15 cellular contexts compared by ENCODE assay signal in the genomic region with DNA sequence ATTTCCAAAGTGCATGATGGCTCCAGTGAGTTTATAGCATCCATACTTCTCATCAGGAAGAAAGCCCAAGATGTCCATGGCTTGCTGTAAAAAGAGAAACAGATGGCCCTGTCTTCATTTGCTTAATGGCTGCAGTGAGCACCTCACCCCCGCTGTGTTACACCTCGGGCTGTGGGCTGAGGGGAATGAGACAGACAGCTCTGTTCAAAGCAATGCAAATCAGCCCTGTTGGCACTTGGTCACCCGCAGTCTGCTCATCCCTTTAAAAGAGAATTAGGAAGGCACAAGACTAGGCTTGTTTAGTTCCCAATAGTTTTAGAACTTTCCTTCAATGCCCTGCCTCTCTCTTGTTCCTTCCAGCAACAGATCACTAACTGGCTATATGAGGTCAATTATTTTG. TPM values are rescaled to one million over a fixed set of nuclear protein-coding genes. Genes with fewer than 3 reads are reported as not detected.
DNase-seq lines count a peak whose midpoint lies in the region; ATAC-seq, FAIRE-seq and TF ChIP-seq lines count a peak whose summit lies in the region.
"Had no signal": no experiment of that assay in that cellular context is flagged by ENCODE, and none has a peak within 500 bp of the region (broad histone marks: within the 10 kb centered on the region; RNA-seq: fewer than 3 reads in every experiment).

No MANE protein-coding gene starts in this region.

- H3K9me1 ChIP-seq in IMR-90 (ENCODE audit: insufficient read depth, low read length) = no peaks in the 10 kb centered on the region
- no peaks in the 10 kb centered on the region for H3K9me1 ChIP-seq in keratinocyte (ENCODE audit: control insufficient read depth, extremely low read depth, insufficient read depth, low read length)

- H3K9me3 ChIP-seq in IMR-90 (ENCODE audit: control insufficient read depth, insufficient read depth, low read length) (no peaks in the 10 kb centered on the region), keratinocyte (ENCODE audit: control insufficient read depth, low read depth, low read length) (no peaks in the 10 kb centered on the region), stomach (no peaks in the 10 kb centered on the region), upper lobe of left lung (no peaks in the 10 kb centered on the region)
- H3K9me3 ChIP-seq: transverse colon had no signal

- POLR2A ChIA-PET in IMR-90 (lab: Charles Lee; ENCODE audit: unreplicated experiment) = no interaction called here
- POLR2A ChIA-PET in WTC11 (lab: Charles Lee) = no interaction called here

- TF ChIP-seq CTCF in IMR-90 (conservative IDR thresholded peaks at IDR 0.05; ENCODE audit: low read depth, low read length) (no peak), WTC11 (IDR thresholded peaks at IDR 0.05) (no peak), keratinocyte (optimal IDR thresholded peaks at IDR 0.05 in 1 of 3, IDR thresholded peaks at IDR 0.05 in 1 of 3, conservative IDR thresholded peaks at IDR 0.05 in 1 of 3; ENCODE audit: extremely low read depth in 1 of 3, insufficient read depth in 2 of 3, low read length in 3 of 3) (no peak), stomach (IDR thresholded peaks at IDR 0.05) (no peak), upper lobe of left lung (IDR thresholded peaks at IDR 0.05) (no peak)

- H3K56ac ChIP-seq in IMR-90 (ENCODE audit: extremely low read depth, insufficient read depth, low read length) = no peak overlapping the region

- H4K20me1 ChIP-seq in IMR-90 (ENCODE audit: insufficient read depth, low read length) = no peaks in the 10 kb centered on the region
- H4K20me1 ChIP-seq in keratinocyte (ENCODE audit: control insufficient read depth, extremely low read depth, insufficient read depth, low read length) = no peaks in the 10 kb centered on the region

- no peaks in the 10 kb centered on the region for H3K27me3 ChIP-seq in IMR-90 (ENCODE audit: control insufficient read depth, insufficient read depth, low read length)
- no peaks in the 10 kb centered on the region for H3K27me3 ChIP-seq in keratinocyte (ENCODE audit: control insufficient read depth, extremely low read depth, insufficient read depth, low read length)
- H3K27me3 ChIP-seq in stomach = no peaks in the 10 kb centered on the region
- no peaks in the 10 kb centered on the region for H3K27me3 ChIP-seq in upper lobe of left lung
- H3K27me3 ChIP-seq: transverse colon had no signal

- no peaks in the 10 kb centered on the region for H3K27me3 Mint-ChIP-seq in WTC11 (ENCODE audit: low read depth)

- no peak overlapping the region for H3K27ac ChIP-seq in IMR-90 (ENCODE audit: insufficient read depth, low read length)
- H3K27ac ChIP-seq in keratinocyte (ENCODE audit: control insufficient read depth, insufficient read depth, low read length) = no peak overlapping the region
- no peak overlapping the region for H3K27ac ChIP-seq in stomach
- no peak overlapping the region for H3K27ac ChIP-seq in upper lobe of left lung
- H3K27ac ChIP-seq: transverse colon had no signal

- no peak overlapping the region for H4K91ac ChIP-seq in IMR-90 (ENCODE audit: insufficient read depth, low read depth, low read length)

- no peak overlapping the region; a peak in 1 of 4 replicates for H4K8ac ChIP-seq in IMR-90 (ENCODE audit: low read depth in 2 of 2, low read length in 2 of 2)

- H3K79me1 ChIP-seq in IMR-90 (ENCODE audit: low read depth in 1 of 2, low read length in 2 of 2) = no peaks in the 10 kb centered on the region

- BruUV-seq in IMR-90 (replicated peaks; lab: Mats Ljungman, UMichigan) = no TSS peak

- H3K36me3 Mint-ChIP-seq in WTC11 = no peaks in the 10 kb centered on the region

- no peaks in the 10 kb centered on the region for H3K36me3 ChIP-seq in IMR-90 (ENCODE audit: control insufficient read depth, insufficient read depth, low read length)
- H3K36me3 ChIP-seq in keratinocyte (ENCODE audit: control insufficient read depth in 2 of 2, extremely low read depth in 1 of 2, insufficient read depth in 2 of 2, low read length in 2 of 2) = no peaks in the 10 kb centered on the region
- no peaks in the 10 kb centered on the region for H3K36me3 ChIP-seq in stomach
- no peaks in the 10 kb centered on the region for H3K36me3 ChIP-seq in upper lobe of left lung
- H3K36me3 ChIP-seq: transverse colon had no signal

- DNase-seq in ELF-1 (ENCODE audit: low read depth, low spot score) = peak; percentile 92
- DNase-seq in IMR-90 = no peak
- peak; percentile 70 for DNase-seq in WTC11 (ENCODE audit: low spot score)
- DNase-seq in keratinocyte (ENCODE audit: low read depth, low spot score) = no peak
- DNase-seq in Right ventricle myocardium inferior (ENCODE audit: missing footprints) = no peak
- DNase-seq in stomach = no peak
- DNase-seq in upper lobe of left lung = no peak
- no peak for DNase-seq in T-helper 9 cell
- DNase-seq: activated CD4-positive, alpha-beta T cell treated with anti-CD3 and anti-CD28 coated beads, Interleukin-2, amount 50 U/mL, for 4 hours; effector memory CD4-positive, alpha-beta T cell; kidney glomerular epithelial cell; NCI-H510A treated with DMSO at 0.1 percent for 48 hours; stimulated activated CD4-positive, alpha-beta T cell treated with anti-CD3 and anti-CD28 coated beads, Interleukin-1b, Interleukin-23, amount 100 ng/mL, for 48 hours; transverse colon had no signal

- H2AK9ac ChIP-seq in IMR-90 (replicated peaks; ENCODE audit: low read depth, low read length, poor library complexity) = no peak overlapping the region

- TF ChIP-seq POLR2A in IMR-90 (IDR thresholded peaks at IDR 0.05; ENCODE audit: low read depth, low read length) (no peak), stomach (IDR thresholded peaks at IDR 0.05) (no peak), upper lobe of left lung (IDR thresholded peaks at IDR 0.05) (no peak)

- CTCF ChIA-PET in IMR-90 (lab: Yijun Ruan, JAX) (no interaction called here), WTC11 (lab: Charles Lee) (interaction anchor here (1.0 kb wide), 1 partner anchor 430 kb away, joined by 3 read pairs; no protein-coding TSS in a partner anchor)

- H3K9me3 Mint-ChIP-seq in WTC11 = no peaks in the 10 kb centered on the region
- H3K9me3 Mint-ChIP-seq: activated T-helper 2 cell treated with anti-CD3 and anti-CD28 coated beads, Interferon-gamma antibody, Interleukin-2, Interleukin-4, amounts not matched to agents 10 μg/mL and 5 μg/mL and 100 μg/mL, durations not matched to agents 14 hours and 24 hours and 36 hours had no signal

- no peaks in the 10 kb centered on the region for H3K79me2 ChIP-seq in keratinocyte (ENCODE audit: control insufficient read depth, insufficient read depth, low read length)

- dilution Hi-C loops in IMR-90 (cut with HindIII; ENCODE audit: low sequenced_read_pairs, unreplicated experiment) = no loop called here
- dilution Hi-C loops in keratinocyte (cut with MboI; ENCODE audit: extremely low pct_ligation_motif_present, low sequenced_read_pairs) = no loop called here

- H3K4me3 Mint-ChIP-seq in WTC11 = peak overlapping the region; percentile 34; the same call in 1 of the 2 replicates

- no peak overlapping the region for H3K14ac ChIP-seq in IMR-90 (replicated peaks; ENCODE audit: low read depth, low read length)

- H2AK5ac ChIP-seq in IMR-90 (ENCODE audit: low read depth, low read length) = no peak overlapping the region

- ATAC-seq in IMR-90 (ENCODE audit: low read depth) = no peak
- ATAC-seq in WTC11 = peak; percentile 96
- ATAC-seq in Right ventricle myocardium inferior = no peak
- ATAC-seq in upper lobe of left lung (ENCODE audit: low FRiP score in 2 of 2) = no peak

- H3K4me3 ChIP-seq in IMR-90 (ENCODE audit: insufficient read depth, low read depth, low read length) = no peak overlapping the region
- no peak overlapping the region for H3K4me3 ChIP-seq in keratinocyte (ENCODE audit: control insufficient read depth in 2 of 3, extremely low read depth in 1 of 3, insufficient read depth in 2 of 3, low read depth in 1 of 3, low read length in 3 of 3)
- no peak overlapping the region for H3K4me3 ChIP-seq in stomach
- no peak overlapping the region for H3K4me3 ChIP-seq in upper lobe of left lung
- H3K4me3 ChIP-seq: transverse colon had no signal

- no peak overlapping the region for H2BK5ac ChIP-seq in IMR-90 (ENCODE audit: low read depth, low read length, poor library complexity, severe bottlenecking)

- no peak overlapping the region for H3K9ac ChIP-seq in IMR-90 (ENCODE audit: low read depth, low read length)
- H3K9ac ChIP-seq in keratinocyte (ENCODE audit: control insufficient read depth, extremely low read depth, insufficient read depth, low read length) = no peak overlapping the region

- H3K23ac ChIP-seq in IMR-90 (ENCODE audit: low read depth, low read length) = no peak overlapping the region

- H3K4me1 ChIP-seq in IMR-90 (ENCODE audit: control insufficient read depth, insufficient read depth, low read length) (peaks cover 4% of the 10 kb centered on the region), keratinocyte (ENCODE audit: control insufficient read depth, extremely low read depth, insufficient read depth, low read length) (peaks cover 11% of the 10 kb centered on the region), stomach (peaks cover 0 to 3% (median 0%) of the 10 kb centered on the region in 4 donors), upper lobe of left lung (no peaks in the 10 kb centered on the region)

- WGBS in IMR-90 (ENCODE audit: extremely low coverage in 2 of 2, insufficient read length in 1 of 2), 2 experiments = 57% methylated on average over 2 of the region's 3 CpGs; no CpG with 5 or more reads in 1 of the 2 experiments
- WGBS in stomach, 5 donors = 75 to 87% (median 81%) methylated on average over 3 of the region's 3 CpGs
- 71 to 83% methylated on average over 3 of the region's 3 CpGs for WGBS in upper lobe of left lung, 2 donors

- no peak overlapping the region for H3K4ac ChIP-seq in IMR-90 (ENCODE audit: low read depth, low read length)

- in situ Hi-C loops in IMR-90 (cut with MboI; ENCODE audit: low sequenced_read_pairs) = loop anchor here (10.0 kb wide), 1 partner anchor 810 kb away; no protein-coding TSS in a partner anchor

- peak; percentile 55 for FAIRE-seq in keratinocyte (lab: Jason Lieb, UNC)

- no peak overlapping the region for H2BK120ac ChIP-seq in IMR-90 (ENCODE audit: low read depth, low read length)

- H3K27ac Mint-ChIP-seq in WTC11 = peak overlapping the region; percentile 86
- H3K27ac Mint-ChIP-seq: activated T-helper 2 cell treated with anti-CD3 and anti-CD28 coated beads, Interferon-gamma antibody, Interleukin-2, Interleukin-4, amounts not matched to agents 10 μg/mL and 5 μg/mL and 100 μg/mL, durations not matched to agents 14 hours and 24 hours and 36 hours had no signal

- H3K4me2 ChIP-seq in IMR-90 (ENCODE audit: low read depth, low read length) = no peak overlapping the region
- H3K4me2 ChIP-seq in keratinocyte (ENCODE audit: control insufficient read depth, extremely low read depth, insufficient read depth, low read depth, low read length) = peak overlapping the region; percentile 22

- H2AFZ ChIP-seq in IMR-90 (replicated peaks; ENCODE audit: low read length, poor library complexity) (peak overlapping the region; percentile 8), keratinocyte (ENCODE audit: control insufficient read depth, low read length) (peak overlapping the region; percentile 20)

- intact Hi-C loops in IMR-90 (cut with micrococcal nuclease) (loop anchor here (5.0 kb wide), 1 partner anchor 532 kb away; no protein-coding TSS in a partner anchor), Right ventricle myocardium inferior (cut with DNase I) (no loop called here), stomach (cut with DNase I; ENCODE audit: low total_unique reads) (no loop called here)

- H2BK15ac ChIP-seq in IMR-90 (ENCODE audit: low read depth, low read length) = no peak overlapping the region

- TF ChIP-seq EP300 in stomach (IDR thresholded peaks at IDR 0.05) = no peak
- no peak for TF ChIP-seq EP300 in upper lobe of left lung (IDR thresholded peaks at IDR 0.05)

- H3K4me1 Mint-ChIP-seq in WTC11 = peaks cover 32% of the 10 kb centered on the region

- H4K5ac ChIP-seq in IMR-90 (ENCODE audit: low read depth, low read length) = no peak overlapping the region

- no peak overlapping the region for H2BK20ac ChIP-seq in IMR-90 (ENCODE audit: low read depth, low read length)

- no peak for TF ChIP-seq RAD21 in IMR-90 (IDR thresholded peaks at IDR 0.05; ENCODE audit: low read length)

- no peak overlapping the region for H3K18ac ChIP-seq in IMR-90 (ENCODE audit: low read depth, low read length)

RNA-seq across cellular contexts. Expression of a gene that starts 25.2 kb away (rescaled TPM):
- total RNA-seq in IMR-90 (2012; rRNA removed) (0.28 and 0.36 TPM in 2 replicates), WTC11 (2021) (0.09 to 0.16 TPM (median 0.14 TPM) in 3 replicates), Right ventricle myocardium inferior (0.19 TPM), stomach (under 1 TPM in 1 of 5 donors, not detected in 4; 0.37 TPM), upper lobe of left lung (1 to 10 TPM in 3 of 6 donors, under 1 TPM in 3; 0.20 to 7.3 (median 0.93) TPM)
- polyA plus RNA-seq in IMR-90 (2012; rRNA removed) (0.09 and 0.10 TPM in 2 replicates), keratinocyte (0.40 to 1.3 TPM (median 0.87 TPM) in 3 replicates), stomach (under 1 TPM; 0.05 to 0.15 (median 0.06) TPM)
- polyA plus RNA-seq in IMR-90 (2012; cell fraction: cytosol; rRNA removed) = 0.03 TPM in 1 of 2 replicates, not detected in the other
- 0.07 and 0.14 TPM in 2 replicates for polyA plus RNA-seq in IMR-90 (2012; cell fraction: nucleus; rRNA removed; ENCODE audit: low replicate concordance)
- 0.51 TPM for polyA plus RNA-seq in keratinocyte (2011; ENCODE audit: low read depth)
- polyA plus RNA-seq in keratinocyte (2011; cell fraction: cytosol; rRNA removed) = 0.27 and 0.38 TPM in 2 replicates
- 1.2 and 1.7 TPM in 2 replicates for polyA plus RNA-seq in keratinocyte (2011; cell fraction: nucleus; rRNA removed)
- polyA plus RNA-seq in keratinocyte (2012; ENCODE audit: low replicate concordance) = 0.07 and 1.6 TPM in 2 replicates
- 0.23 to 1.3 TPM (median 0.63 TPM) in 3 replicates for polyA minus RNA-seq in keratinocyte
- polyA minus RNA-seq in keratinocyte (2011; cell fraction: cytosol; rRNA and poly(A)+ RNA removed) = 0.77 TPM
- polyA minus RNA-seq in keratinocyte (2011; cell fraction: nucleus; rRNA and poly(A)+ RNA removed) = 0.95 and 1.8 TPM in 2 replicates

Comparison
In these comparisons a context has a peak if more than half of its experiments do, and no peak if none do; other contexts are left out.
1. DNase-seq: peak in ELF-1 (single experiment) and WTC11 (single experiment); none in IMR-90 (single experiment), keratinocyte (single experiment), Right ventricle myocardium inferior (single experiment), stomach (single experiment), upper lobe of left lung (0 of 2) and T-helper 9 cell (single experiment).